ENCODE assay signal across 13 cellular contexts in the genomic region with DNA sequence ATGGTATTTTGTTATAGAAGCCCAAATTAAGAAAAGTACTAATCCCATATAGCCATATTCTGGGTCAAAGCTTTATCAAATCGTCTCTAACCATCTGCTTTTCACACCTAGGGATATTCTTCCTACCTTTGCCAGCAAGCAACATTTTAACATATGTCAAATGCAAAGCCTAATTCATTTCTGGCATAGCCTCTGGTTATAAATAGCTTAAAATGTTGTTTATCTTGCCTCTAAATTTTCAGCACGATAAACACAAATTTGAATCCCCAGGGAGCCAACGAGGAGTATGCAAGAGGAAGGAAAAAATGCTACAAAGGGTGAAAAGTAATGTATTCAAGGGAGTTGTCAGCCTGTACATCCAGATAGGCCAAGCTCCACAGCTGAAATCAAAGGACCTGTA.
DNase-seq lines count a peak whose midpoint lies in the region; TF ChIP-seq lines count a peak whose summit lies in the region.
"Had no signal": no experiment of that assay in that cellular context is flagged by ENCODE, and none has a peak within 500 bp of the region (broad histone marks: within the 10 kb centered on the region; RNA-seq: fewer than 3 reads in every experiment).

No MANE protein-coding gene starts in this region.

- in situ Hi-C loops in G401 (cut with HindIII; ENCODE audit: low sequenced_read_pairs), result no loop called here

- DNase-seq in DMS 273 (lab: John Stamatoyannopoulos, UW; ENCODE audit: unreplicated experiment) (peak; percentile 30), DMS 273 treated with DMSO at 0.1 percent for 48 hours (lab: John Stamatoyannopoulos, UW) (no peak), G401 (ENCODE audit: low spot score) (peak; percentile 66), cerebellum (ENCODE audit: low spot score) (peak; percentile 49), NCI-H1930 (lab: John Stamatoyannopoulos, UW) (no peak), GM20000 (ENCODE audit: low spot score) (no peak)
- DNase-seq: AML-193; Caco-2; Calu3; CD4-positive, alpha-beta T cell; CD8-positive, alpha-beta T cell; DMS79 treated with DMSO at 0.1 percent for 48 hours; GDM1 had no signal

- TF ChIP-seq CTCF in GM20000 (IDR thresholded peaks at IDR 0.05; ENCODE audit: extremely low read depth, missing control alignments), result no peak

Comparison
In these comparisons a context has a peak if more than half of its experiments do, and no peak if none do; other contexts are left out.
1. DNase-seq: peak in DMS 273 (single experiment), G401 (single experiment) and cerebellum (single experiment); none in DMS 273 treated with DMSO at 0.1 percent for 48 hours (single experiment), NCI-H1930 (0 of 2) and GM20000 (single experiment).